14 cellular contexts compared by ENCODE assay signal in the genomic region with DNA sequence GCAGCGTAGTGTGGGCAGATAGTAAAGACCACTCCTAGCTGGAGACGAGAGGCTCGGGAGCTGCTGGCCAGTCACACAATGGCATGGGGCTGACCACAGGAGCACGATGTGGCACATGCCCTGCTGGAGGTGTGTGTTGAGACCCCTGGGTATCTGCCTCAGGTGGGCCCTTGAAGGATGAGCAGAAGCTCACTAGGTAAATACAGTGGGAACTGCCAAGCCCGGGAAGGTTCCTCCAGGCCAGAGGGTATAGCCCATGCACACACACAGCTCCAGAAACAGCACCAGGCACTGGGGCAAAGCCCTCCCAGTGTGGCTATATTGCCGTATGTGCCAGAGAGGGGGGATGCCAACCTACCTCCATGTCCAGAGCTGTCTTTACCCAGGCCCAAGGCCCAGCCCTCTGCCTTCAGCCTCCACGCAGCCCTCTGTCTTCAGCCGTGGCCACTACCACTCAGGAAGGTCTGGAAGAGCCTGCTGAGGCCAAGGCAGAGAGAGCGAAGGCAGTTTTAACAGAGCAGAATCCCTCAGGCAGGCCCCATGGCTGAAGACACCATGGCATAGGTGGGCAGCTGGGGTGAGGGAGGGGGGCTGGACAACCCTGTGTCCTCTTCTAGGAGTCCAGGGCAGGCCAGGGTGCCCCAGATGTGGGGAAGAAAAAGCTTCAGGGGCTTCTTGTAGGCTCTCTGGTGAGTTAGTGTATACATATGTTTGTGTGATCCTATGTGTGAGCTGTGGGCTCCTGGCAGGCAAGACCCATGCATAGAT. TPM values are rescaled to one million over a fixed set of nuclear protein-coding genes. Genes with fewer than 3 reads are reported as not detected.
DNase-seq lines count a peak whose midpoint lies in the region; ATAC-seq and TF ChIP-seq lines count a peak whose summit lies in the region.
"Had no signal": no experiment of that assay in that cellular context is flagged by ENCODE, and none has a peak within 500 bp of the region (broad histone marks: within the 10 kb centered on the region; RNA-seq: fewer than 3 reads in every experiment).

No MANE protein-coding gene starts in this region.

- TF ChIP-seq EP300 in upper lobe of left lung (IDR thresholded peaks at IDR 0.05) = no peak

- no peak overlapping the region for H3K4me3 Mint-ChIP-seq in MCF 10A (ENCODE audit: unreplicated experiment)
- no peak overlapping the region for H3K4me3 Mint-ChIP-seq in activated naive CD8-positive, alpha-beta T cell treated with anti-CD3 and anti-CD28 coated beads, Interleukin-2, amount 10 ng/mL, durations not matched to agents 7 days and 5 days
- peak overlapping the region in 2 of 3 experiments; percentile 37 to 50 for H3K4me3 Mint-ChIP-seq in nephron
- H3K4me3 Mint-ChIP-seq: neural progenitor cell had no signal

- TF ChIP-seq CTCF in breast epithelium (IDR thresholded peaks at IDR 0.05) (no peak), MCF 10A (IDR thresholded peaks at IDR 0.05; ENCODE audit: unreplicated experiment) (no peak), nephron (IDR thresholded peaks at IDR 0.05; ENCODE audit: unreplicated experiment in 3 of 3) (no peak), upper lobe of left lung (IDR thresholded peaks at IDR 0.05) (no peak)

- H3K27me3 Mint-ChIP-seq in MCF 10A (ENCODE audit: insufficient read depth, unreplicated experiment) (peaks cover 15% of the 10 kb centered on the region), nephron (ENCODE audit: low read depth) (peaks cover 15% of the 10 kb centered on the region)
- peaks cover 2% of the 10 kb centered on the region for H3K27me3 Mint-ChIP-seq in activated naive CD8-positive, alpha-beta T cell treated with anti-CD3 and anti-CD28 coated beads, Interleukin-2, amount 10 ng/mL, durations not matched to agents 7 days and 5 days
- H3K27me3 Mint-ChIP-seq: B cell had no signal

- ATAC-seq in activated naive CD8-positive, alpha-beta T cell treated with anti-CD3 and anti-CD28 coated beads, Interleukin-2, amount 10 ng/mL, durations not matched to agents 7 days and 5 days (ENCODE audit: low read depth) = no peak
- ATAC-seq in upper lobe of left lung (ENCODE audit: low FRiP score in 2 of 2) (no peak), GM18517 (IDR thresholded peaks at IDR 0.05; ENCODE audit: unreplicated experiment) (no peak)

- no peak for DNase-seq in breast epithelium (ENCODE audit: low spot score in 2 of 2)
- DNase-seq in MCF 10A (ENCODE audit: unreplicated experiment) = no peak
- DNase-seq in activated naive CD8-positive, alpha-beta T cell treated with anti-CD3 and anti-CD28 coated beads, Interleukin-2, amount 10 ng/mL, durations not matched to agents 7 days and 5 days = no peak
- DNase-seq in upper lobe of left lung = no peak
- no peak for DNase-seq in HuH-7.5 (ENCODE audit: low spot score)
- DNase-seq in stimulated activated CD4-positive, alpha-beta T cell treated with anti-CD3 and anti-CD28 coated beads, Interleukin-15, amount 100 ng/mL, for 24 hours = no peak
- DNase-seq: effector CD8-positive, alpha-beta T cell; H9; kidney glomerular epithelial cell; SW 1271 had no signal

- no peaks in the 10 kb centered on the region for H3K36me3 ChIP-seq in breast epithelium
- no peaks in the 10 kb centered on the region for H3K36me3 ChIP-seq in upper lobe of left lung
- H3K36me3 ChIP-seq: neural progenitor cell had no signal

- H3K4me3 ChIP-seq in breast epithelium (no peak overlapping the region), upper lobe of left lung (no peak overlapping the region)
- H3K4me3 ChIP-seq: neural progenitor cell had no signal

- WGBS in upper lobe of left lung, 2 donors = 86 to 93% methylated on average over 6 to 9 of the region's 9 CpGs

- no peaks in the 10 kb centered on the region for H3K9me3 ChIP-seq in breast epithelium
- H3K9me3 ChIP-seq in upper lobe of left lung = no peaks in the 10 kb centered on the region

- no TSS peak for BruUV-seq in MCF 10A (replicated peaks; lab: Mats Ljungman, UMichigan)

- H3K4me1 Mint-ChIP-seq in MCF 10A (ENCODE audit: insufficient read depth, unreplicated experiment) (peaks cover 19% of the 10 kb centered on the region), nephron (peaks cover 63% of the 10 kb centered on the region)
- H3K4me1 Mint-ChIP-seq in activated naive CD8-positive, alpha-beta T cell treated with anti-CD3 and anti-CD28 coated beads, Interleukin-2, amount 10 ng/mL, durations not matched to agents 7 days and 5 days = peaks cover 57% of the 10 kb centered on the region

- H3K27me3 ChIP-seq in breast epithelium (no peaks in the 10 kb centered on the region), upper lobe of left lung (no peaks in the 10 kb centered on the region)

- CTCF ChIA-PET in MCF 10A (lab: Yijun Ruan, JAX) = interaction anchor here (0.8 to 2.6 kb wide), 2 partner anchors 21 to 24 kb away, joined by 4 to 10 read pairs; no protein-coding TSS in a partner anchor

- H3K36me3 Mint-ChIP-seq in MCF 10A (ENCODE audit: insufficient read depth, unreplicated experiment) (no peaks in the 10 kb centered on the region), nephron (ENCODE audit: low read depth) (no peaks in the 10 kb centered on the region)
- H3K36me3 Mint-ChIP-seq in activated naive CD8-positive, alpha-beta T cell treated with anti-CD3 and anti-CD28 coated beads, Interleukin-2, amount 10 ng/mL, durations not matched to agents 7 days and 5 days = no peaks in the 10 kb centered on the region
- H3K36me3 Mint-ChIP-seq: neural progenitor cell had no signal

- peak overlapping the region; percentile 95 to 99 for H3K27ac ChIP-seq in breast epithelium
- peak overlapping the region; percentile 87 to 94 (median 92) for H3K27ac ChIP-seq in upper lobe of left lung
- H3K27ac ChIP-seq: neural progenitor cell had no signal

- H3K9me3 Mint-ChIP-seq in MCF 10A (ENCODE audit: unreplicated experiment) (no peaks in the 10 kb centered on the region), nephron (no peaks in the 10 kb centered on the region)
- H3K9me3 Mint-ChIP-seq in activated naive CD8-positive, alpha-beta T cell treated with anti-CD3 and anti-CD28 coated beads, Interleukin-2, amount 10 ng/mL, durations not matched to agents 7 days and 5 days = no peaks in the 10 kb centered on the region
- H3K9me3 Mint-ChIP-seq: H9, neural progenitor cell had no signal

- POLR2A ChIA-PET in MCF 10A (lab: Yijun Ruan, JAX) = interaction anchor here (1.0 to 1.2 kb wide), 2 partner anchors 11 to 14 kb away, joined by 3 to 4 read pairs; no protein-coding TSS in a partner anchor
- POLR2A ChIA-PET in activated naive CD8-positive, alpha-beta T cell treated with anti-CD3 and anti-CD28 coated beads, Interleukin-2, amount 10 ng/mL, durations not matched to agents 7 days and 5 days (lab: Charles Lee) = interaction anchor here (0.6 to 8.4 kb wide), 2 partner anchors 8 to 207 kb away, joined by 3 to 93 read pairs; partner anchors contain the start of gene ARID5A

- intact Hi-C loops in breast epithelium (cut with DNase I; ENCODE audit: low total_unique reads) (loop anchor here (10.0 kb wide), 1 partner anchor 205 kb away; the partner anchor contains the start of gene ITPRIPL1), MCF 10A (cut with micrococcal nuclease) (no loop called here)

- no peak for TF ChIP-seq POLR2A in breast epithelium (IDR thresholded peaks at IDR 0.05)
- no peak for TF ChIP-seq POLR2A in upper lobe of left lung (IDR thresholded peaks at IDR 0.05)

- H3K4me1 ChIP-seq in breast epithelium (peaks cover 26 to 40% of the 10 kb centered on the region in 2 donors), upper lobe of left lung (peaks cover 57 to 77% (median 70%) of the 10 kb centered on the region in 4 donors)

- H3K27ac Mint-ChIP-seq in MCF 10A (ENCODE audit: low read depth, unreplicated experiment) (no peak overlapping the region), nephron (peak overlapping the region; percentile 6 to 82 (median 65))
- H3K27ac Mint-ChIP-seq in activated naive CD8-positive, alpha-beta T cell treated with anti-CD3 and anti-CD28 coated beads, Interleukin-2, amount 10 ng/mL, durations not matched to agents 7 days and 5 days = peak overlapping the region; percentile 21
- H3K27ac Mint-ChIP-seq: H9, neural progenitor cell had no signal

RNA-seq across cellular contexts. Expression of gene ARID5A, which starts 7.0 kb away (rescaled TPM):
- 100 to 1,000 TPM in 1 of 3 donors, 10 to 100 TPM in 2; 18.9 to 132 (median 56.4) TPM for total RNA-seq in breast epithelium
- total RNA-seq in MCF 10A (2022) = 3.0 and 3.4 TPM in 2 replicates
- total RNA-seq in activated naive CD8-positive, alpha-beta T cell treated with anti-CD3 and anti-CD28 coated beads, Interleukin-2, amount 10 ng/mL, durations not matched to agents 7 days and 5 days = 10 to 100 TPM; 62.1 to 62.8 TPM
- total RNA-seq in upper lobe of left lung = 10 to 100 TPM; 18.6 to 57.2 (median 39.7) TPM

RNA-seq across cellular contexts. Expression of gene NEURL3, which starts 24.4 kb away (rescaled TPM):
- 1 to 10 TPM in 2 of 3 donors, not detected in 1; 4.3 to 6.1 TPM for total RNA-seq in breast epithelium
- not detected in 2 replicates for total RNA-seq in MCF 10A (2022)
- under 1 TPM in 1 of 2 experiments, not detected in 1; 0.17 TPM for total RNA-seq in activated naive CD8-positive, alpha-beta T cell treated with anti-CD3 and anti-CD28 coated beads, Interleukin-2, amount 10 ng/mL, durations not matched to agents 7 days and 5 days
- total RNA-seq in upper lobe of left lung = 1 to 10 TPM in 2 of 6 donors, under 1 TPM in 1, not detected in 3; 0.61 to 2.6 (median 1.1) TPM
- total RNA-seq: B cell, H9 had no signal

Comparison
In these comparisons a context has a peak if more than half of its experiments do, and no peak if none do; other contexts are left out.
1. H3K4me3 Mint-ChIP-seq: peak in nephron (2 of 3); none in MCF 10A (single experiment) and activated naive CD8-positive, alpha-beta T cell treated with anti-CD3 and anti-CD28 coated beads, Interleukin-2, amount 10 ng/mL, durations not matched to agents 7 days and 5 days (single experiment).